In genomic region chr11:117375960-117376359, GRCh38 we compare ENCODE assay signal across 15 cellular contexts. TPM values are rescaled to one million over a fixed set of nuclear protein-coding genes. Genes with fewer than 3 reads are reported as not detected.
DNase-seq lines count a peak whose midpoint lies in the region; ATAC-seq and TF ChIP-seq lines count a peak whose summit lies in the region.
"Had no signal": no experiment of that assay in that cellular context is flagged by ENCODE, and none has a peak within 500 bp of the region (broad histone marks: within the 10 kb centered on the region; RNA-seq: fewer than 3 reads in every experiment).

No MANE protein-coding gene starts in this region.

- DNase-seq in DMS 273 (lab: John Stamatoyannopoulos, UW; ENCODE audit: unreplicated experiment) (peak; percentile 50), DMS 273 treated with DMSO at 0.1 percent for 48 hours (lab: John Stamatoyannopoulos, UW) (no peak), caudate nucleus (lab: John Stamatoyannopoulos, UW) (peak in 44 of 61 donors; percentile 10 to 89 (median 56)), NCI-H2196 (lab: John Stamatoyannopoulos, UW; ENCODE audit: unreplicated experiment) (no peak), ascending aorta (ENCODE audit: low spot score in 2 of 2) (no peak)
- no peak for DNase-seq in activated naive CD4-positive, alpha-beta T cell treated with anti-CD3 and anti-CD28 coated beads, Interleukin-2, amount 50 U/mL, for 72 hours (ENCODE audit: low spot score in 2 of 2)
- DNase-seq in activated naive CD4-positive, alpha-beta T cell (lab: John Stamatoyannopoulos, UW), result no peak
- DNase-seq in activated CD8-positive, alpha-beta memory T cell treated with anti-CD3 and anti-CD28 coated beads, Interleukin-2, amount 50 U/mL, for 48 hours, result no peak
- DNase-seq: DMS153, MG63, NCI-H1105 treated with DMSO at 0.1 percent for 48 hours, NCI-H226, SIG-M5 had no signal

- H3K27me3 ChIP-seq in ascending aorta, result no peaks in the 10 kb centered on the region
- H3K27me3 ChIP-seq: BLaER1 treated with 17β-estradiol and CSF1 and Interleukin-3, amounts not matched to agents 10 nM and 100 nM; MG63 had no signal

- intact Hi-C loops in ascending aorta (cut with DNase I), result no loop called here

- H3K27ac ChIP-seq in caudate nucleus (ENCODE audit: low read depth, low read length) (peak overlapping the region; percentile 53), ascending aorta (no peak overlapping the region)
- H3K27ac ChIP-seq: 22Rv1; BLaER1 treated with 17β-estradiol and CSF1 and Interleukin-3, amounts not matched to agents 10 nM and 100 nM had no signal

- no peak for ATAC-seq in activated naive CD4-positive, alpha-beta T cell treated with anti-CD3 and anti-CD28 coated beads, Interleukin-2, amount 50 U/mL, for 72 hours

- peaks cover 52 to 68% of the 10 kb centered on the region in 2 donors for H3K36me3 ChIP-seq in ascending aorta

- TF ChIP-seq CTCF in ascending aorta (IDR thresholded peaks at IDR 0.05), result no peak

- peak overlapping the region; percentile 0 to 37 for H3K27ac Mint-ChIP-seq in activated naive CD4-positive, alpha-beta T cell treated with anti-CD3 and anti-CD28 coated beads, Interleukin-2, amount 50 U/mL, for 72 hours

- no peaks in the 10 kb centered on the region for H3K4me1 ChIP-seq in ascending aorta

- H3K36me3 Mint-ChIP-seq in activated naive CD4-positive, alpha-beta T cell treated with anti-CD3 and anti-CD28 coated beads, Interleukin-2, amount 50 U/mL, for 72 hours, result no peaks in the 10 kb centered on the region

- no peaks in the 10 kb centered on the region for H3K9me3 Mint-ChIP-seq in activated naive CD4-positive, alpha-beta T cell treated with anti-CD3 and anti-CD28 coated beads, Interleukin-2, amount 50 U/mL, for 72 hours

- no peaks in the 10 kb centered on the region for H3K9me3 ChIP-seq in ascending aorta
- H3K9me3 ChIP-seq: BLaER1 treated with 17β-estradiol and CSF1 and Interleukin-3, amounts not matched to agents 10 nM and 100 nM; MG63 had no signal

- H3K4me3 ChIP-seq in ascending aorta, result no peak overlapping the region
- H3K4me3 ChIP-seq: BLaER1 treated with 17β-estradiol and CSF1 and Interleukin-3, amounts not matched to agents 10 nM and 100 nM; MG63 had no signal

RNA-seq across cellular contexts. Expression of gene CEP164, which starts 48.3 kb away (rescaled TPM):
- 10 to 100 TPM; 20.1 to 30.1 TPM for total RNA-seq in activated naive CD4-positive, alpha-beta T cell treated with anti-CD3 and anti-CD28 coated beads, Interleukin-2, amount 50 U/mL, for 72 hours
- total RNA-seq in ascending aorta, result 15.1 TPM

RNA-seq across cellular contexts. Expression of gene BACE1, which starts 59.9 kb away (rescaled TPM):
- under 1 TPM; 0.11 to 0.39 TPM for total RNA-seq in activated naive CD4-positive, alpha-beta T cell treated with anti-CD3 and anti-CD28 coated beads, Interleukin-2, amount 50 U/mL, for 72 hours
- total RNA-seq in ascending aorta, result 27.2 TPM

Comparison
In these comparisons a context has a peak if more than half of its experiments do, and no peak if none do; other contexts are left out.
1. DNase-seq: peak in DMS 273 (single experiment) and caudate nucleus (44 of 61); none in DMS 273 treated with DMSO at 0.1 percent for 48 hours (single experiment), activated naive CD4-positive, alpha-beta T cell treated with anti-CD3 and anti-CD28 coated beads, Interleukin-2, amount 50 U/mL, for 72 hours (0 of 2), activated naive CD4-positive, alpha-beta T cell (0 of 4), NCI-H2196 (single experiment), ascending aorta (0 of 2) and activated CD8-positive, alpha-beta memory T cell treated with anti-CD3 and anti-CD28 coated beads, Interleukin-2, amount 50 U/mL, for 48 hours (single experiment).
2. RNA of gene BACE1, which starts 59.9 kb away (total RNA-seq): 27.2 TPM in ascending aorta (single experiment); 0.11 to 0.39 TPM in activated naive CD4-positive, alpha-beta T cell treated with anti-CD3 and anti-CD28 coated beads, Interleukin-2, amount 50 U/mL, for 72 hours; every median in the first group is over 10 times any median in the second.